Comparison of ENCODE assay signal across 16 cellular contexts in the genomic region with DNA sequence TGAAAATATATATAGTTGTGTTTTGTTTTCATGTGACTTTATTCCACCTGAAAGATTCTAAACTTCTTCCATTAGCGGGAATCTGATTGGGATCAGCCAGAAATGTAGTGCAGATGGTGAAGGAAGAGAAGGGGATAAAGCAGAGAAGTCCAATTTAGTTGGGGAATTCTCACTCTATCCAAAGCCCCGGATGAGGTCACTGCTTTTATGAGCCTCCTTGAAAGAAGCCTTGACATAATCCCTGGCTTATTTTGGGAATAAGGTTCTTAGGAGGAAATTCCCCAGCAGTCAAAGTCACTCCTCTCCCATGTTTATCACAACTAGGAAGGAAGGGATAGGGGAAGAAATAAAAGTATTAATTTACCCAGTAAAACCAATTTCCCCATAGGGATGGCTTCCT. TPM values are rescaled to one million over a fixed set of nuclear protein-coding genes. Genes with fewer than 3 reads are reported as not detected.
A peak's percentile ranks its signal among the peaks of the same experiment; 100 is the strongest.
DNase-seq lines count a peak whose midpoint lies in the region; ATAC-seq, FAIRE-seq and TF ChIP-seq lines count a peak whose summit lies in the region.
"Had no signal": no experiment of that assay in that cellular context is flagged by ENCODE, and none has a peak within 500 bp of the region (broad histone marks: within the 10 kb centered on the region; RNA-seq: fewer than 3 reads in every experiment).

No MANE protein-coding gene starts in this region.

- H3K4me3 Mint-ChIP-seq in MCF 10A (ENCODE audit: unreplicated experiment) = no peak overlapping the region
- no peak overlapping the region for H3K4me3 Mint-ChIP-seq in astrocyte (ENCODE audit: unreplicated experiment)
- H3K4me3 Mint-ChIP-seq: nephron, type B pancreatic cell had no signal

- H3K4me3 ChIP-seq in breast epithelium = no peak overlapping the region
- no peak overlapping the region for H3K4me3 ChIP-seq in astrocyte (ENCODE audit: insufficient read depth, low read depth, low read length)
- H3K4me3 ChIP-seq in mesenchymal stem cell (ENCODE audit: insufficient read depth in 1 of 2, low read depth in 1 of 2, low read length in 2 of 2) = no peak overlapping the region
- no peak overlapping the region for H3K4me3 ChIP-seq in transverse colon

- no peak overlapping the region for H4K91ac ChIP-seq in mesenchymal stem cell (ENCODE audit: low read length)

- H3K4me1 ChIP-seq in breast epithelium = no peaks in the 10 kb centered on the region
- H3K4me1 ChIP-seq in astrocyte (ENCODE audit: insufficient read depth, low read length) = peaks cover 9% of the 10 kb centered on the region
- peaks cover 7% of the 10 kb centered on the region for H3K4me1 ChIP-seq in mesenchymal stem cell (ENCODE audit: control insufficient read depth, insufficient read depth, low read depth, low read length)
- H3K4me1 ChIP-seq in transverse colon = peaks cover 0 to 7% (median 0%) of the 10 kb centered on the region in 4 donors

- no peaks in the 10 kb centered on the region for H3K27me3 ChIP-seq in breast epithelium
- H3K27me3 ChIP-seq in astrocyte (ENCODE audit: insufficient read depth, low read length) = no peaks in the 10 kb centered on the region
- H3K27me3 ChIP-seq in mesenchymal stem cell (ENCODE audit: control insufficient read depth in 1 of 2, insufficient read depth in 1 of 2, low read length in 2 of 2) = no peaks in the 10 kb centered on the region
- no peaks in the 10 kb centered on the region for H3K27me3 ChIP-seq in transverse colon

- FAIRE-seq in astrocyte (lab: Jason Lieb, UNC) = no peak
- FAIRE-seq: GM12891, H1 had no signal

- H3K36me3 ChIP-seq in breast epithelium (peaks cover 11% of the 10 kb centered on the region), astrocyte (ENCODE audit: insufficient read depth, low read length) (peaks cover 24% of the 10 kb centered on the region), mesenchymal stem cell (ENCODE audit: control insufficient read depth in 1 of 2, insufficient read depth in 2 of 2, low read depth in 1 of 2, low read length in 2 of 2) (peaks cover 28 to 43% of the 10 kb centered on the region in 2 experiments), transverse colon (peaks cover 0 to 39% (median 15%) of the 10 kb centered on the region in 4 donors)

- no peak for TF ChIP-seq CTCF in breast epithelium (IDR thresholded peaks at IDR 0.05)
- TF ChIP-seq CTCF in MCF 10A (IDR thresholded peaks at IDR 0.05; ENCODE audit: unreplicated experiment) = no peak
- no peak for TF ChIP-seq CTCF in astrocyte (IDR thresholded peaks at IDR 0.05; ENCODE audit: insufficient read depth, low read depth, low read length)
- no peak for TF ChIP-seq CTCF in transverse colon (IDR thresholded peaks at IDR 0.05)

- in situ Hi-C loops in transverse colon (cut with MboI; ENCODE audit: low pct_ligation_motif_present in 1 of 4, low pct_unique_long_range_greater_than_20kb in 1 of 4, low sequenced_read_pairs in 3 of 4) = no loop called here

- TF ChIP-seq EP300 in transverse colon (IDR thresholded peaks at IDR 0.05; ENCODE audit: low read depth) = no peak

- H3K27ac Mint-ChIP-seq in MCF 10A (ENCODE audit: low read depth, unreplicated experiment) = no peak overlapping the region
- peak overlapping the region; percentile 83 for H3K27ac Mint-ChIP-seq in astrocyte (ENCODE audit: unreplicated experiment)
- H3K27ac Mint-ChIP-seq: type B pancreatic cell had no signal

- H3K4me1 Mint-ChIP-seq in MCF 10A (ENCODE audit: insufficient read depth, unreplicated experiment) = peaks cover 19% of the 10 kb centered on the region
- H3K4me1 Mint-ChIP-seq in astrocyte (ENCODE audit: low read depth, unreplicated experiment) = peaks cover 20% of the 10 kb centered on the region

- intact Hi-C loops in breast epithelium (cut with DNase I; ENCODE audit: low total_unique reads) (loop anchor here (5.0 kb wide), 1 partner anchor 997 kb away; a partner anchor contains a TSS), MCF 10A (cut with micrococcal nuclease) (no loop called here), transverse colon (cut with DNase I; ENCODE audit: low total_unique reads) (no loop called here)

- H2AK5ac ChIP-seq in mesenchymal stem cell (ENCODE audit: low read length, severe bottlenecking) = peak overlapping the region; percentile 74

- no peaks in the 10 kb centered on the region for H3K9me3 Mint-ChIP-seq in MCF 10A (ENCODE audit: unreplicated experiment)
- no peaks in the 10 kb centered on the region for H3K9me3 Mint-ChIP-seq in astrocyte (ENCODE audit: unreplicated experiment)
- H3K9me3 Mint-ChIP-seq: nephron, type B pancreatic cell had no signal

- H3K18ac ChIP-seq in mesenchymal stem cell (ENCODE audit: low read depth in 1 of 2, low read length in 2 of 2) = peak overlapping the region in 1 of 2 experiments; percentile 59

- no peaks in the 10 kb centered on the region for H3K27me3 Mint-ChIP-seq in MCF 10A (ENCODE audit: insufficient read depth, unreplicated experiment)
- H3K27me3 Mint-ChIP-seq in astrocyte (ENCODE audit: low read depth, unreplicated experiment) = no peaks in the 10 kb centered on the region
- H3K27me3 Mint-ChIP-seq: type B pancreatic cell had no signal

- H2BK15ac ChIP-seq in mesenchymal stem cell (ENCODE audit: low read depth, poor library complexity, severe bottlenecking) = no peak overlapping the region

- H3K23ac ChIP-seq in mesenchymal stem cell (ENCODE audit: low read length in 2 of 2) = no peak overlapping the region

- DNase-seq in breast epithelium (ENCODE audit: low spot score in 2 of 2) = no peak
- DNase-seq in MCF 10A (ENCODE audit: unreplicated experiment) = no peak
- DNase-seq in astrocyte (ENCODE audit: low read depth) = peak; percentile 23
- peak; percentile 74 for DNase-seq in mesenchymal stem cell
- no peak for DNase-seq in transverse colon
- DNase-seq in stimulated activated CD4-positive, alpha-beta T cell treated with anti-CD3 and anti-CD28 coated beads, Interleukin-1b, Interleukin-23, amount 100 ng/mL, for 48 hours = no peak
- DNase-seq in GM19240 (ENCODE audit: insufficient read length, low spot score) = no peak
- DNase-seq: activated CD4-positive, alpha-beta T cell treated with anti-CD3 and anti-CD28 coated beads for 1 hour; DMS53; effector memory CD4-positive, alpha-beta T cell; NCI-H2107 had no signal

- H3K36me3 Mint-ChIP-seq in MCF 10A (ENCODE audit: insufficient read depth, unreplicated experiment) (peaks cover 52% of the 10 kb centered on the region), astrocyte (ENCODE audit: low read depth, unreplicated experiment) (peaks cover 30% of the 10 kb centered on the region)

- no peak overlapping the region for H2BK120ac ChIP-seq in mesenchymal stem cell (ENCODE audit: low read depth, low read length)

- no peak for TF ChIP-seq POLR2A in breast epithelium (IDR thresholded peaks at IDR 0.05)
- no peak for TF ChIP-seq POLR2A in transverse colon (IDR thresholded peaks at IDR 0.05)

- H3K9me3 ChIP-seq in breast epithelium = no peaks in the 10 kb centered on the region
- H3K9me3 ChIP-seq in astrocyte (ENCODE audit: insufficient read depth, low read depth, low read length) = no peaks in the 10 kb centered on the region
- no peaks in the 10 kb centered on the region for H3K9me3 ChIP-seq in mesenchymal stem cell (ENCODE audit: control insufficient read depth, low read length)
- no peaks in the 10 kb centered on the region for H3K9me3 ChIP-seq in transverse colon

- no peaks in the 10 kb centered on the region for H3K79me2 ChIP-seq in astrocyte (ENCODE audit: insufficient read depth, low read length)

- no peak overlapping the region for H2BK12ac ChIP-seq in mesenchymal stem cell (ENCODE audit: low read length in 2 of 2)

- no TSS peak for BruUV-seq in MCF 10A (replicated peaks; lab: Mats Ljungman, UMichigan)

- H3K79me1 ChIP-seq in mesenchymal stem cell (replicated peaks; ENCODE audit: low read length, poor library complexity, severe bottlenecking) = peaks cover 6% of the 10 kb centered on the region

- H3K4me2 ChIP-seq in astrocyte (ENCODE audit: low read length) (no peak overlapping the region), mesenchymal stem cell (ENCODE audit: low read length, poor library complexity, severe bottlenecking) (no peak overlapping the region)

- H2AFZ ChIP-seq in astrocyte (ENCODE audit: low read depth, low read length) (no peak overlapping the region), mesenchymal stem cell (ENCODE audit: low read depth, low read length) (no peak overlapping the region)

- H2BK5ac ChIP-seq in mesenchymal stem cell (ENCODE audit: low read depth, low read length, poor library complexity, severe bottlenecking) = no peak overlapping the region

- CTCF ChIA-PET in MCF 10A (lab: Yijun Ruan, JAX) = no interaction called here

- POLR2A ChIA-PET in MCF 10A (lab: Yijun Ruan, JAX) = interaction anchor here (0.8 to 2.3 kb wide), 4 partner anchors 13 to 37 kb away, joined by 3 to 19 read pairs (median 6); no protein-coding TSS in a partner anchor

- peaks cover 3% of the 10 kb centered on the region for H4K20me1 ChIP-seq in astrocyte (ENCODE audit: insufficient read depth, low read length)

- no peak overlapping the region for H4K8ac ChIP-seq in mesenchymal stem cell (ENCODE audit: low read length)

- no peak overlapping the region for H3K9ac ChIP-seq in astrocyte (ENCODE audit: low read length)
- peak overlapping the region; percentile 69 for H3K9ac ChIP-seq in mesenchymal stem cell (ENCODE audit: low read length)

- WGBS in mesenchymal stem cell = 44% methylated on average over 1 of the region's 2 CpGs
- WGBS in transverse colon (ENCODE audit: low coverage in 1 of 2), 2 donors = 70 to 100% methylated on average over 1 to 2 of the region's 2 CpGs

- ATAC-seq in HG03521 (IDR thresholded peaks at IDR 0.05; ENCODE audit: unreplicated experiment) = no peak

- no peak overlapping the region for H3K4ac ChIP-seq in mesenchymal stem cell (ENCODE audit: low read depth in 1 of 2, low read length in 2 of 2)

- H3K27ac ChIP-seq in breast epithelium = peak overlapping the region; percentile 27 to 54
- no peak overlapping the region for H3K27ac ChIP-seq in astrocyte (ENCODE audit: low read depth, low read length)
- H3K27ac ChIP-seq in mesenchymal stem cell (ENCODE audit: low read length, poor library complexity, severe bottlenecking) = peak overlapping the region; percentile 47
- H3K27ac ChIP-seq in transverse colon = peak overlapping the region in 3 of 4 donors; percentile 13 to 43 (median 21)

- H3K14ac ChIP-seq in mesenchymal stem cell (ENCODE audit: low read length in 2 of 2) = no peak overlapping the region

RNA-seq across cellular contexts. Expression of a gene that starts 41.1 kb away (rescaled TPM):
- 10 to 100 TPM; 42.4 to 48.2 (median 43.9) TPM for total RNA-seq in breast epithelium
- total RNA-seq in MCF 10A (2022) = 73.7 and 76.1 TPM in 2 replicates
- total RNA-seq in astrocyte = 48.6 and 52.0 TPM in 2 replicates
- 25.4 TPM for polyA plus RNA-seq in mesenchymal stem cell (2013, experiment 1 of 2)
- 25.0 TPM for polyA plus RNA-seq in mesenchymal stem cell (2013, experiment 2 of 2)
- total RNA-seq in transverse colon = 10 to 100 TPM; 27.7 to 59.1 (median 47.2) TPM

Comparison
In these comparisons a context has a peak if more than half of its experiments do, and no peak if none do; other contexts are left out.
1. DNase-seq: peak in astrocyte (single experiment) and mesenchymal stem cell (single experiment); none in breast epithelium (0 of 2), MCF 10A (single experiment), transverse colon (single experiment), stimulated activated CD4-positive, alpha-beta T cell treated with anti-CD3 and anti-CD28 coated beads, Interleukin-1b, Interleukin-23, amount 100 ng/mL, for 48 hours (single experiment) and GM19240 (single experiment).